In the genomic region with DNA sequence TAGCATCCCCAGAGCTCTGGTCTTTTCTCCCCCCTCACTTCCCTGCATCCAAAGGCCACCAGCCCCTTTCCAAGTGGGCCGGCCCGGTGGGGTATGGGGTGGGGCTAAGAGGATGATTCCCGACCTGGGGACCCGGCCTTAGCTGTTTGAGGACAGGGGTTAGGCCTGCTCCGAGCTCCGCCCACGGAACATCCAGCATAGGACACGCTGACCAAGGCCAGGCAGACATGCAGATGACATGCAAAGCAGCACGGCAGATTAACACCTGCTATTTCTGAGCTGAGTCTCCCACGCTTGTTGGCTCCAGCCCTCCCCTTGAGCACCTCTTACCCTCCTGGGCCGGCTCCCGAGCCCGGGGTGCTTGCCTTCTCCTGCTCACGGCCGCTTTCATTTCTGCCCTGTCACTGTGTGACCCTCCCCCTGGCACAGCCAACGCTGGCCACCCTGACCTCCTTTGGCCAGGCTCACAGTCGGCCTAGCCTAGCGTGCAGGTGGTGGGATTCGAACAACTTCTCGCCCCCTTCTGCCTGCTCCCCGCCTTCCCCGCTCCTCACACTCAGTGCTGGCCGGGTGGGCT, we compare ENCODE assay signal across 1 cellular context.
TF ChIP-seq lines count a peak whose summit lies in the region.

No MANE protein-coding gene starts in this region.

TF ChIP-seq in K562, 482 proteins besides CTCF, POLR2A, EP300 and RAD21 (continues in another document):
- TF ChIP-seq NR2C1 (IDR thresholded peaks at IDR 0.05) = no peak
- no peak for TF ChIP-seq NR2C1 (tag; IDR thresholded peaks at IDR 0.05)
- TF ChIP-seq CGGBP1 (CRISPR knock-in tag; IDR thresholded peaks at IDR 0.05) = no peak
- no peak for TF ChIP-seq CCNT2 (IDR thresholded peaks at IDR 0.05; ENCODE audit: borderline replicate concordance, extremely low read depth, insufficient read length, low read depth, low read length)
- no peak for TF ChIP-seq PREB (CRISPR knock-in tag; IDR thresholded peaks at IDR 0.05)
- no peak for TF ChIP-seq CBX2 (IDR thresholded peaks at IDR 0.05; ENCODE audit: insufficient read depth, low read length, poor library complexity, severe bottlenecking)
- no peak for TF ChIP-seq KDM5B (IDR thresholded peaks at IDR 0.05; ENCODE audit: insufficient replicate concordance, low read depth, low read length)
- TF ChIP-seq EP400 (IDR thresholded peaks at IDR 0.05) = no peak
- 0 out of 2 replicates have a peak, but pooled peaks have one; percentile 18 for TF ChIP-seq SMARCC2 (IDR thresholded peaks at IDR 0.05; ENCODE audit: low read depth)
- TF ChIP-seq ELF2 (CRISPR knock-in tag; IDR thresholded peaks at IDR 0.05) = no peak
- no peak for TF ChIP-seq ILK (tag; IDR thresholded peaks at IDR 0.05; ENCODE audit: borderline replicate concordance, low read depth)
- TF ChIP-seq, protein P1, sequence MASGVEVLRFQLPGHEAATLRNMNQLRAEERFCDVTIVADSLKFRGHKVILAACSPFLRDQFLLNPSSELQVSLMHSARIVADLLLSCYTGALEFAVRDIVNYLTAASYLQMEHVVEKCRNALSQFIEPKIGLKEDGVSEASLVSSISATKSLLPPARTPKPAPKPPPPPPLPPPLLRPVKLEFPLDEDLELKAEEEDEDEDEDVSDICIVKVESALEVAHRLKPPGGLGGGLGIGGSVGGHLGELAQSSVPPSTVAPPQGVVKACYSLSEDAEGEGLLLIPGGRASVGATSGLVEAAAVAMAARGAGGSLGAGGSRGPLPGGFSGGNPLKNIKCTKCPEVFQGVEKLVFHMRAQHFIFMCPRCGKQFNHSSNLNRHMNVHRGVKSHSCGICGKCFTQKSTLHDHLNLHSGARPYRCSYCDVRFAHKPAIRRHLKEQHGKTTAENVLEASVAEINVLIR (CRISPR knock-in tag; IDR thresholded peaks at IDR 0.05) = no peak
- TF ChIP-seq MAZ (CRISPR knock-in tag; conservative IDR thresholded peaks at IDR 0.05 in 1 of 2, IDR thresholded peaks at IDR 0.05 in 1 of 2) = 0 out of 4 replicates have a peak, but pooled peaks of 1 of the 2 experiments have one; percentile 3
- TF ChIP-seq XRCC4 (IDR thresholded peaks at IDR 0.05; ENCODE audit: extremely low read depth, insufficient read depth, insufficient read length) = no peak
- no peak for TF ChIP-seq STAT5B (CRISPR knock-in tag; IDR thresholded peaks at IDR 0.05)
- TF ChIP-seq, protein P2, sequence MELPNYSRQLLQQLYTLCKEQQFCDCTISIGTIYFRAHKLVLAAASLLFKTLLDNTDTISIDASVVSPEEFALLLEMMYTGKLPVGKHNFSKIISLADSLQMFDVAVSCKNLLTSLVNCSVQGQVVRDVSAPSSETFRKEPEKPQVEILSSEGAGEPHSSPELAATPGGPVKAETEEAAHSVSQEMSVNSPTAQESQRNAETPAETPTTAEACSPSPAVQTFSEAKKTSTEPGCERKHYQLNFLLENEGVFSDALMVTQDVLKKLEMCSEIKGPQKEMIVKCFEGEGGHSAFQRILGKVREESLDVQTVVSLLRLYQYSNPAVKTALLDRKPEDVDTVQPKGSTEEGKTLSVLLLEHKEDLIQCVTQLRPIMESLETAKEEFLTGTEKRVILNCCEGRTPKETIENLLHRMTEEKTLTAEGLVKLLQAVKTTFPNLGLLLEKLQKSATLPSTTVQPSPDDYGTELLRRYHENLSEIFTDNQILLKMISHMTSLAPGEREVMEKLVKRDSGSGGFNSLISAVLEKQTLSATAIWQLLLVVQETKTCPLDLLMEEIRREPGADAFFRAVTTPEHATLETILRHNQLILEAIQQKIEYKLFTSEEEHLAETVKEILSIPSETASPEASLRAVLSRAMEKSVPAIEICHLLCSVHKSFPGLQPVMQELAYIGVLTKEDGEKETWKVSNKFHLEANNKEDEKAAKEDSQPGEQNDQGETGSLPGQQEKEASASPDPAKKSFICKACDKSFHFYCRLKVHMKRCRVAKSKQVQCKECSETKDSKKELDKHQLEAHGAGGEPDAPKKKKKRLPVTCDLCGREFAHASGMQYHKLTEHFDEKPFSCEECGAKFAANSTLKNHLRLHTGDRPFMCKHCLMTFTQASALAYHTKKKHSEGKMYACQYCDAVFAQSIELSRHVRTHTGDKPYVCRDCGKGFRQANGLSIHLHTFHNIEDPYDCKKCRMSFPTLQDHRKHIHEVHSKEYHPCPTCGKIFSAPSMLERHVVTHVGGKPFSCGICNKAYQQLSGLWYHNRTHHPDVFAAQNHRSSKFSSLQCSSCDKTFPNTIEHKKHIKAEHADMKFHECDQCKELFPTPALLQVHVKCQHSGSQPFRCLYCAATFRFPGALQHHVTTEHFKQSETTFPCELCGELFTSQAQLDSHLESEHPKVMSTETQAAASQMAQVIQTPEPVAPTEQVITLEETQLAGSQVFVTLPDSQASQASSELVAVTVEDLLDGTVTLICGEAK (IDR thresholded peaks at IDR 0.05) = no peak
- TF ChIP-seq, protein P2 (CRISPR knock-in tag; IDR thresholded peaks at IDR 0.05) = no peak
- no peak for TF ChIP-seq KLF6 (CRISPR knock-in tag; IDR thresholded peaks at IDR 0.05; ENCODE audit: borderline replicate concordance)
- peak; percentile 5; the same call in 1 of the 2 replicates for TF ChIP-seq NCOR1 (IDR thresholded peaks at IDR 0.05)
- no peak for TF ChIP-seq ZNF134 (CRISPR knock-in tag; conservative IDR thresholded peaks at IDR 0.05)
- TF ChIP-seq GABPA (tag; conservative IDR thresholded peaks at IDR 0.05; ENCODE audit: low read depth) = no peak
- TF ChIP-seq, protein P3, sequence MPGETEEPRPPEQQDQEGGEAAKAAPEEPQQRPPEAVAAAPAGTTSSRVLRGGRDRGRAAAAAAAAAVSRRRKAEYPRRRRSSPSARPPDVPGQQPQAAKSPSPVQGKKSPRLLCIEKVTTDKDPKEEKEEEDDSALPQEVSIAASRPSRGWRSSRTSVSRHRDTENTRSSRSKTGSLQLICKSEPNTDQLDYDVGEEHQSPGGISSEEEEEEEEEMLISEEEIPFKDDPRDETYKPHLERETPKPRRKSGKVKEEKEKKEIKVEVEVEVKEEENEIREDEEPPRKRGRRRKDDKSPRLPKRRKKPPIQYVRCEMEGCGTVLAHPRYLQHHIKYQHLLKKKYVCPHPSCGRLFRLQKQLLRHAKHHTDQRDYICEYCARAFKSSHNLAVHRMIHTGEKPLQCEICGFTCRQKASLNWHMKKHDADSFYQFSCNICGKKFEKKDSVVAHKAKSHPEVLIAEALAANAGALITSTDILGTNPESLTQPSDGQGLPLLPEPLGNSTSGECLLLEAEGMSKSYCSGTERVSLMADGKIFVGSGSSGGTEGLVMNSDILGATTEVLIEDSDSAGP (CRISPR knock-in tag; IDR thresholded peaks at IDR 0.05) = no peak
- TF ChIP-seq NFE2 (IDR thresholded peaks at IDR 0.05; ENCODE audit: low read depth) = peak; percentile 72
- no peak for TF ChIP-seq FOXA1 (IDR thresholded peaks at IDR 0.05; ENCODE audit: borderline replicate concordance)
- TF ChIP-seq, protein P4, sequence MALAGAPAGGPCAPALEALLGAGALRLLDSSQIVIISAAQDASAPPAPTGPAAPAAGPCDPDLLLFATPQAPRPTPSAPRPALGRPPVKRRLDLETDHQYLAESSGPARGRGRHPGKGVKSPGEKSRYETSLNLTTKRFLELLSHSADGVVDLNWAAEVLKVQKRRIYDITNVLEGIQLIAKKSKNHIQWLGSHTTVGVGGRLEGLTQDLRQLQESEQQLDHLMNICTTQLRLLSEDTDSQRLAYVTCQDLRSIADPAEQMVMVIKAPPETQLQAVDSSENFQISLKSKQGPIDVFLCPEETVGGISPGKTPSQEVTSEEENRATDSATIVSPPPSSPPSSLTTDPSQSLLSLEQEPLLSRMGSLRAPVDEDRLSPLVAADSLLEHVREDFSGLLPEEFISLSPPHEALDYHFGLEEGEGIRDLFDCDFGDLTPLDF (CRISPR knock-in tag; IDR thresholded peaks at IDR 0.05) = no peak
- no peak for TF ChIP-seq SLC30A9 (CRISPR knock-in tag; IDR thresholded peaks at IDR 0.05)
- TF ChIP-seq CBFB (CRISPR knock-in tag; IDR thresholded peaks at IDR 0.05) = no peak
- peak; percentile 87 for TF ChIP-seq SMARCA5 (IDR thresholded peaks at IDR 0.05)
- no peak for TF ChIP-seq ADNP (tag; IDR thresholded peaks at IDR 0.05)
- peak; percentile 41; the same call in 1 of the 2 replicates for TF ChIP-seq RBFOX2 (IDR thresholded peaks at IDR 0.05; ENCODE audit: low read depth, low read length)
- TF ChIP-seq, protein P5, sequence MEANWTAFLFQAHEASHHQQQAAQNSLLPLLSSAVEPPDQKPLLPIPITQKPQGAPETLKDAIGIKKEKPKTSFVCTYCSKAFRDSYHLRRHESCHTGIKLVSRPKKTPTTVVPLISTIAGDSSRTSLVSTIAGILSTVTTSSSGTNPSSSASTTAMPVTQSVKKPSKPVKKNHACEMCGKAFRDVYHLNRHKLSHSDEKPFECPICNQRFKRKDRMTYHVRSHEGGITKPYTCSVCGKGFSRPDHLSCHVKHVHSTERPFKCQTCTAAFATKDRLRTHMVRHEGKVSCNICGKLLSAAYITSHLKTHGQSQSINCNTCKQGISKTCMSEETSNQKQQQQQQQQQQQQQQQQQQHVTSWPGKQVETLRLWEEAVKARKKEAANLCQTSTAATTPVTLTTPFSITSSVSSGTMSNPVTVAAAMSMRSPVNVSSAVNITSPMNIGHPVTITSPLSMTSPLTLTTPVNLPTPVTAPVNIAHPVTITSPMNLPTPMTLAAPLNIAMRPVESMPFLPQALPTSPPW (CRISPR knock-in tag; IDR thresholded peaks at IDR 0.05) = no peak; the same call in 1 of the 2 replicates
- TF ChIP-seq, protein P6, sequence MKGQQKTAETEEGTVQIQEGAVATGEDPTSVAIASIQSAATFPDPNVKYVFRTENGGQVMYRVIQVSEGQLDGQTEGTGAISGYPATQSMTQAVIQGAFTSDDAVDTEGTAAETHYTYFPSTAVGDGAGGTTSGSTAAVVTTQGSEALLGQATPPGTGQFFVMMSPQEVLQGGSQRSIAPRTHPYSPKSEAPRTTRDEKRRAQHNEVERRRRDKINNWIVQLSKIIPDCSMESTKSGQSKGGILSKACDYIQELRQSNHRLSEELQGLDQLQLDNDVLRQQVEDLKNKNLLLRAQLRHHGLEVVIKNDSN (CRISPR knock-in tag; IDR thresholded peaks at IDR 0.05) = no peak
- 0 out of 2 replicates have a peak, but pooled peaks have one; percentile 36 for TF ChIP-seq HDAC2 (IDR thresholded peaks at IDR 0.05)
- no peak for TF ChIP-seq NFRKB (IDR thresholded peaks at IDR 0.05; ENCODE audit: low read depth)
- no peak for TF ChIP-seq ZC3H8 (IDR thresholded peaks at IDR 0.05)
- TF ChIP-seq DPF2 (IDR thresholded peaks at IDR 0.05) = peak; percentile 72
- TF ChIP-seq, protein P7, sequence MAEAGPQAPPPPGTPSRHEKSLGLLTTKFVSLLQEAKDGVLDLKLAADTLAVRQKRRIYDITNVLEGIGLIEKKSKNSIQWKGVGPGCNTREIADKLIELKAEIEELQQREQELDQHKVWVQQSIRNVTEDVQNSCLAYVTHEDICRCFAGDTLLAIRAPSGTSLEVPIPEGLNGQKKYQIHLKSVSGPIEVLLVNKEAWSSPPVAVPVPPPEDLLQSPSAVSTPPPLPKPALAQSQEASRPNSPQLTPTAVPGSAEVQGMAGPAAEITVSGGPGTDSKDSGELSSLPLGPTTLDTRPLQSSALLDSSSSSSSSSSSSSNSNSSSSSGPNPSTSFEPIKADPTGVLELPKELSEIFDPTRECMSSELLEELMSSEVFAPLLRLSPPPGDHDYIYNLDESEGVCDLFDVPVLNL (CRISPR knock-in tag; IDR thresholded peaks at IDR 0.05; ENCODE audit: low read depth) = no peak
- no peak for TF ChIP-seq PTBP1 (IDR thresholded peaks at IDR 0.05; ENCODE audit: low read depth, low read length)
- no peak for TF ChIP-seq ZBED1 (IDR thresholded peaks at IDR 0.05)
- TF ChIP-seq, protein P8, sequence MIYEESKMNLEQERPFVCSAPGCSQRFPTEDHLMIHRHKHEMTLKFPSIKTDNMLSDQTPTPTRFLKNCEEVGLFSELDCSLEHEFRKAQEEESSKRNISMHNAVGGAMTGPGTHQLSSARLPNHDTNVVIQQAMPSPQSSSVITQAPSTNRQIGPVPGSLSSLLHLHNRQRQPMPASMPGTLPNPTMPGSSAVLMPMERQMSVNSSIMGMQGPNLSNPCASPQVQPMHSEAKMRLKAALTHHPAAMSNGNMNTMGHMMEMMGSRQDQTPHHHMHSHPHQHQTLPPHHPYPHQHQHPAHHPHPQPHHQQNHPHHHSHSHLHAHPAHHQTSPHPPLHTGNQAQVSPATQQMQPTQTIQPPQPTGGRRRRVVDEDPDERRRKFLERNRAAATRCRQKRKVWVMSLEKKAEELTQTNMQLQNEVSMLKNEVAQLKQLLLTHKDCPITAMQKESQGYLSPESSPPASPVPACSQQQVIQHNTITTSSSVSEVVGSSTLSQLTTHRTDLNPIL (CRISPR knock-in tag; IDR thresholded peaks at IDR 0.05) = no peak
- TF ChIP-seq SPI1 (IDR thresholded peaks at IDR 0.05; ENCODE audit: borderline replicate concordance, low read depth, low read length) = no peak
- peak; percentile 28; the same call in 1 of the 2 replicates for TF ChIP-seq ZBTB7A (IDR thresholded peaks at IDR 0.05; ENCODE audit: borderline replicate concordance, control insufficient read depth, low read depth, low read length)
- no peak for TF ChIP-seq ZNF143 (CRISPR knock-in tag; IDR thresholded peaks at IDR 0.05)
